ENCODE assay signal across 12 cellular contexts in the genomic region with DNA sequence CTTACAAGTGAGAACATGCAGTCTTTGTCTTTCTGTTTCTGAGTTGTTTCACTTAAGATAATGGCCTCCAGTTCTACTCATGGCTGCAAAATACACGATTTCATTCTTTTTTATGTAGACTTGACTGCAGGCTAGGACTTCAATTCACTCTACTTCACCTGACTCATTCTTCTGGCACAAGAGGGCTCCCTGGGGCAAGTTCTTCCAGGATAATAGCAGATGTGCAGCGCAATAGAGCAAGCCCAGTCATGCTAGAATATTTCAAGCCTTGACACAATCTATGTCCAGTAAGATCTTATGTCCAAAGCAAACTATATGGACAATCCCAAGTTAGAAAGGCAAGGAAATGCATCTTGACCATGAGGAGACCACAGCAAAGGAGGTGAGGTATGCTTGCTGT.
A peak's percentile ranks its signal among the peaks of the same experiment; 100 is the strongest.
DNase-seq lines count a peak whose midpoint lies in the region; ATAC-seq, FAIRE-seq and TF ChIP-seq lines count a peak whose summit lies in the region.
"Had no signal": no experiment of that assay in that cellular context is flagged by ENCODE, and none has a peak within 500 bp of the region (broad histone marks: within the 10 kb centered on the region; RNA-seq: fewer than 3 reads in every experiment).

No MANE protein-coding gene starts in this region.

- no peak overlapping the region for H3K9ac ChIP-seq in keratinocyte (ENCODE audit: control insufficient read depth, extremely low read depth, insufficient read depth, low read length)

- H3K9me1 ChIP-seq in keratinocyte (ENCODE audit: control insufficient read depth, extremely low read depth, insufficient read depth, low read length), result no peaks in the 10 kb centered on the region

- dilution Hi-C loops in keratinocyte (cut with MboI; ENCODE audit: extremely low pct_ligation_motif_present, low sequenced_read_pairs), result no loop called here

- no peaks in the 10 kb centered on the region for H3K9me2 ChIP-seq in hepatocyte (replicated peaks; ENCODE audit: insufficient read depth)

- no peak overlapping the region for H3K4me3 Mint-ChIP-seq in activated T-helper 2 cell treated with anti-CD3 and anti-CD28 coated beads, Interferon-gamma antibody, Interleukin-2, Interleukin-4, amounts not matched to agents 10 μg/mL and 5 μg/mL and 100 μg/mL, durations not matched to agents 14 hours and 24 hours and 36 hours (ENCODE audit: low read depth)
- H3K4me3 Mint-ChIP-seq: brain had no signal

- no peaks in the 10 kb centered on the region for H3K9me3 ChIP-seq in keratinocyte (ENCODE audit: control insufficient read depth, low read depth, low read length)
- H3K9me3 ChIP-seq in hepatocyte (ENCODE audit: low read depth), result no peaks in the 10 kb centered on the region
- H3K9me3 ChIP-seq: lower lobe of right lung had no signal

- intact Hi-C loops in activated T-helper 2 cell treated with anti-CD3 and anti-CD28 coated beads, Interferon-gamma antibody, Interleukin-2, Interleukin-4, amounts not matched to agents 10 μg/mL and 5 μg/mL and 100 μg/mL, durations not matched to agents 14 hours and 24 hours and 36 hours (cut with micrococcal nuclease), result loop anchor here (5.0 to 10.0 kb wide), 3 partner anchors 111 to 761 kb away; no protein-coding TSS in a partner anchor

- peak; percentile 74 for DNase-seq in AG09309 (ENCODE audit: low read depth)
- peak; percentile 17 for DNase-seq in HPDE6-E6E7 (ENCODE audit: extremely low spot score)
- DNase-seq in activated T-helper 2 cell treated with anti-CD3 and anti-CD28 coated beads, Interferon-gamma antibody, Interleukin-2, Interleukin-4, amounts not matched to agents 10 μg/mL and 5 μg/mL and 100 μg/mL, durations not matched to agents 14 hours and 24 hours and 36 hours (ENCODE audit: low spot score), result no peak
- DNase-seq in keratinocyte (ENCODE audit: low read depth, low spot score), result peak; percentile 91
- DNase-seq in activated effector memory CD4-positive, alpha-beta T cell treated with anti-CD3 and anti-CD28 coated beads, Interleukin-2, amount 50 U/mL, for 16 hours, result no peak
- no peak for DNase-seq in hepatocyte (ENCODE audit: low spot score)
- DNase-seq: Karpas-422, lower lobe of right lung had no signal

- peaks cover 42% of the 10 kb centered on the region for H3K4me1 Mint-ChIP-seq in activated T-helper 2 cell treated with anti-CD3 and anti-CD28 coated beads, Interferon-gamma antibody, Interleukin-2, Interleukin-4, amounts not matched to agents 10 μg/mL and 5 μg/mL and 100 μg/mL, durations not matched to agents 14 hours and 24 hours and 36 hours (ENCODE audit: low read depth)
- H3K4me1 Mint-ChIP-seq: brain had no signal

- peak; percentile 98 for FAIRE-seq in keratinocyte (lab: Jason Lieb, UNC)
- FAIRE-seq: frontal cortex had no signal

- H3K9me3 Mint-ChIP-seq in activated T-helper 2 cell treated with anti-CD3 and anti-CD28 coated beads, Interferon-gamma antibody, Interleukin-2, Interleukin-4, amounts not matched to agents 10 μg/mL and 5 μg/mL and 100 μg/mL, durations not matched to agents 14 hours and 24 hours and 36 hours, result peaks cover 25% of the 10 kb centered on the region

- H4K20me1 ChIP-seq in keratinocyte (ENCODE audit: control insufficient read depth, extremely low read depth, insufficient read depth, low read length) (no peaks in the 10 kb centered on the region), hepatocyte (ENCODE audit: insufficient read depth, poor library complexity, severe bottlenecking) (no peaks in the 10 kb centered on the region)

- no peak for ATAC-seq in GM18858 (IDR thresholded peaks at IDR 0.05; ENCODE audit: unreplicated experiment)
- ATAC-seq in GM18517 (IDR thresholded peaks at IDR 0.05; ENCODE audit: unreplicated experiment), result no peak
- ATAC-seq: lower lobe of right lung had no signal

- H3K27ac Mint-ChIP-seq in activated T-helper 2 cell treated with anti-CD3 and anti-CD28 coated beads, Interferon-gamma antibody, Interleukin-2, Interleukin-4, amounts not matched to agents 10 μg/mL and 5 μg/mL and 100 μg/mL, durations not matched to agents 14 hours and 24 hours and 36 hours, result peak overlapping the region; percentile 6
- H3K27ac Mint-ChIP-seq: brain had no signal

- no peaks in the 10 kb centered on the region for H3K36me3 ChIP-seq in keratinocyte (ENCODE audit: control insufficient read depth in 2 of 2, extremely low read depth in 1 of 2, insufficient read depth in 2 of 2, low read length in 2 of 2)
- no peaks in the 10 kb centered on the region for H3K36me3 ChIP-seq in hepatocyte (replicated peaks; ENCODE audit: insufficient read depth, low read depth)
- H3K36me3 ChIP-seq: lower lobe of right lung had no signal

- WGBS in hepatocyte (ENCODE audit: low lambda C conversion rate, missing lambda C conversion rate), result 89% methylated on average over 2 of the region's 2 CpGs

- peaks cover 6% of the 10 kb centered on the region for H3K36me3 Mint-ChIP-seq in activated T-helper 2 cell treated with anti-CD3 and anti-CD28 coated beads, Interferon-gamma antibody, Interleukin-2, Interleukin-4, amounts not matched to agents 10 μg/mL and 5 μg/mL and 100 μg/mL, durations not matched to agents 14 hours and 24 hours and 36 hours (ENCODE audit: low read depth)
- H3K36me3 Mint-ChIP-seq: brain had no signal

- H3K79me2 ChIP-seq in keratinocyte (ENCODE audit: control insufficient read depth, insufficient read depth, low read length), result no peaks in the 10 kb centered on the region
- no peaks in the 10 kb centered on the region for H3K79me2 ChIP-seq in hepatocyte

- peak overlapping the region; percentile 63 for H2AFZ ChIP-seq in keratinocyte (ENCODE audit: control insufficient read depth, low read length)
- no peak overlapping the region for H2AFZ ChIP-seq in hepatocyte

- no peak for TF ChIP-seq CTCF in AG09309 (IDR thresholded peaks at IDR 0.05; ENCODE audit: control insufficient read depth, insufficient read depth, low read depth, low read length, missing control alignments)
- peak in 1 of 3 experiments; percentile 12 for TF ChIP-seq CTCF in keratinocyte (optimal IDR thresholded peaks at IDR 0.05 in 1 of 3, IDR thresholded peaks at IDR 0.05 in 1 of 3, conservative IDR thresholded peaks at IDR 0.05 in 1 of 3; ENCODE audit: extremely low read depth in 1 of 3, insufficient read depth in 2 of 3, low read length in 3 of 3)
- no peak for TF ChIP-seq CTCF in hepatocyte (IDR thresholded peaks at IDR 0.05; ENCODE audit: poor library complexity)

- H3K4me2 ChIP-seq in keratinocyte (ENCODE audit: control insufficient read depth, extremely low read depth, insufficient read depth, low read depth, low read length) (peak overlapping the region; percentile 81), hepatocyte (no peak overlapping the region)

- peaks cover 3% of the 10 kb centered on the region for H3K27me3 Mint-ChIP-seq in activated T-helper 2 cell treated with anti-CD3 and anti-CD28 coated beads, Interferon-gamma antibody, Interleukin-2, Interleukin-4, amounts not matched to agents 10 μg/mL and 5 μg/mL and 100 μg/mL, durations not matched to agents 14 hours and 24 hours and 36 hours (ENCODE audit: low read depth)

- H3K4me3 ChIP-seq in AG09309 (ENCODE audit: control insufficient read depth, low read depth, low read length), result no peak overlapping the region
- H3K4me3 ChIP-seq in keratinocyte (ENCODE audit: control insufficient read depth in 2 of 3, extremely low read depth in 1 of 3, insufficient read depth in 2 of 3, low read depth in 1 of 3, low read length in 3 of 3), result peak overlapping the region in 2 of 3 experiments; percentile 3 to 24
- H3K4me3 ChIP-seq in hepatocyte, result no peak overlapping the region
- H3K4me3 ChIP-seq: lower lobe of right lung had no signal

- H3K4me1 ChIP-seq in keratinocyte (ENCODE audit: control insufficient read depth, extremely low read depth, insufficient read depth, low read length), result peaks cover 58% of the 10 kb centered on the region
- H3K4me1 ChIP-seq in hepatocyte (ENCODE audit: insufficient read depth), result no peaks in the 10 kb centered on the region
- H3K4me1 ChIP-seq: lower lobe of right lung had no signal

- peak overlapping the region; percentile 73 for H3K27ac ChIP-seq in keratinocyte (ENCODE audit: control insufficient read depth, insufficient read depth, low read length)
- H3K27ac ChIP-seq in hepatocyte, result no peak overlapping the region
- H3K27ac ChIP-seq: lower lobe of right lung had no signal

- no peaks in the 10 kb centered on the region for H3K27me3 ChIP-seq in keratinocyte (ENCODE audit: control insufficient read depth, extremely low read depth, insufficient read depth, low read length)
- H3K27me3 ChIP-seq in hepatocyte, result no peaks in the 10 kb centered on the region

Comparison
In these comparisons a context has a peak if more than half of its experiments do, and no peak if none do; other contexts are left out.
1. DNase-seq: peak in AG09309 (single experiment), HPDE6-E6E7 (single experiment) and keratinocyte (single experiment); none in activated T-helper 2 cell treated with anti-CD3 and anti-CD28 coated beads, Interferon-gamma antibody, Interleukin-2, Interleukin-4, amounts not matched to agents 10 μg/mL and 5 μg/mL and 100 μg/mL, durations not matched to agents 14 hours and 24 hours and 36 hours (single experiment), activated effector memory CD4-positive, alpha-beta T cell treated with anti-CD3 and anti-CD28 coated beads, Interleukin-2, amount 50 U/mL, for 16 hours (single experiment) and hepatocyte (single experiment).
2. H3K4me3 ChIP-seq: peak in keratinocyte (2 of 3); none in AG09309 (single experiment) and hepatocyte (single experiment).